32 cellular contexts compared by ENCODE assay signal in the genomic region with DNA sequence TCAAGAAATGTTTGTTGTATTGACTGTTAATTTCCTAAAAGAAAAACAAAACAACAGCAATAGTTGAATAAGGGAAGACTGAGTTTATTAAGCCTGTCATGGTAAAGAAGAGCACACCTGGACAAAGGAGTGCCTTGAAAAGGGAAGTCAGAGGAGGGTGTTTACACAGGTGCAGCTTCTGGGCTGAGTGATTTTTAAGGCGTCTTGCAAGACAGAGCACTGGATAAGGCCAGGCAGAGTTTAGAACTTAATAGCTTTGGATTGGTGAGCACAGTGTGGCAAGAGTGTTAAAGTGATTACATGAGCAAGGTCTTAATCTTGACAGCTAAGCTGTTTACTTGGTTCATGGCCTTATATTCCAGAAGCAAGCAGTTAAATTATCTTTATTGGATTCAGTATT.
"Had no signal": no experiment of that assay in that cellular context is flagged by ENCODE, and none has a peak within 500 bp of the region (broad histone marks: within the 10 kb centered on the region; RNA-seq: fewer than 3 reads in every experiment).

No MANE protein-coding gene starts in this region.

- H3K36me3 ChIP-seq: lower lobe of right lung, neutrophil, pancreas, prostate gland, sigmoid colon, thoracic aorta, uterus had no signal

- ATAC-seq: activated CD4-positive, CD25-positive, alpha-beta regulatory T cell treated with anti-CD3 and anti-CD28 coated beads, Interleukin-2, amount 50 U/mL, for 24 hours; esophagus mucosa; left lobe of liver; lower lobe of right lung; mucosa of descending colon; natural killer cell treated with Interleukin-12 subunit alpha and Interleukin-12 subunit beta and Interleukin-15 and Interleukin-18, amount 100 ng/mL, for 72 hours; pancreas; stimulated activated effector memory CD8-positive, alpha-beta T cell treated with anti-CD3 and anti-CD28 coated beads, Interleukin-12 subunit alpha, Interleukin-12 subunit beta, amount 100 ng/mL, for 72 hours had no signal

- H3K4me1 ChIP-seq: lower lobe of right lung, pancreas, prostate gland, sigmoid colon, uterus had no signal

- H3K27me3 ChIP-seq: neutrophil, pancreas, sigmoid colon, uterus had no signal

- H3K9me3 Mint-ChIP-seq: activated CD4-positive, alpha-beta memory T cell treated with anti-CD3 and anti-CD28 coated beads for 36 hours; activated CD4-positive, alpha-beta T cell treated with anti-CD3 and anti-CD28 coated beads, Interleukin-2, amount 10 ng/mL, durations not matched to agents 24 days and 14 days; type B pancreatic cell had no signal

- DNase-seq: activated CD4-positive, alpha-beta memory T cell treated with anti-CD3 and anti-CD28 coated beads for 36 hours; activated CD4-positive, alpha-beta T cell treated with anti-CD3 and anti-CD28 coated beads, Interleukin-2, amount 10 ng/mL, durations not matched to agents 24 days and 14 days; activated CD8-positive, alpha-beta memory T cell treated with anti-CD3 and anti-CD28 coated beads, Interleukin-2, amount 50 U/mL, for 4 hours; activated effector memory CD4-positive, alpha-beta T cell treated with anti-CD3 and anti-CD28 coated beads, Interleukin-2, amount 50 U/mL, for 16 hours; activated naive CD4-positive, alpha-beta T cell treated with anti-CD3 and anti-CD28 coated beads, Interleukin-2, amount 10 ng/mL, durations not matched to agents 7 days and 5 days; activated naive CD8-positive, alpha-beta T cell treated with anti-CD3 and anti-CD28 coated beads, Interleukin-2, amount 10 ng/mL, durations not matched to agents 7 days and 5 days; activated T-cell treated with anti-CD3 and anti-CD28 coated beads, Interleukin-2, amount 50 U/mL, for 1 hour; caudate nucleus; cortex of kidney; foreskin fibroblast; head of caudate nucleus; hippocampal formation; lower lobe of right lung; mesendoderm; mucosa of descending colon; pancreas; sigmoid colon; small intestine; stimulated activated CD4-positive, alpha-beta T cell treated with anti-CD3 and anti-CD28 coated beads, Interleukin-4, amount 100 ng/mL, for 24 hours; uterus had no signal

- H3K36me3 Mint-ChIP-seq: activated CD4-positive, alpha-beta memory T cell treated with anti-CD3 and anti-CD28 coated beads for 36 hours; activated naive CD4-positive, alpha-beta T cell treated with anti-CD3 and anti-CD28 coated beads, Interleukin-2, amount 10 ng/mL, durations not matched to agents 7 days and 5 days; activated naive CD8-positive, alpha-beta T cell treated with anti-CD3 and anti-CD28 coated beads, Interleukin-2, amount 10 ng/mL, durations not matched to agents 7 days and 5 days; natural killer cell treated with Interleukin-12 subunit alpha and Interleukin-12 subunit beta and Interleukin-15 and Interleukin-18, amount 100 ng/mL, for 72 hours; stimulated activated effector memory CD8-positive, alpha-beta T cell treated with anti-CD3 and anti-CD28 coated beads, Interleukin-12 subunit alpha, Interleukin-12 subunit beta, amount 100 ng/mL, for 72 hours; type B pancreatic cell had no signal

- H3K4me3 Mint-ChIP-seq: activated CD4-positive, alpha-beta memory T cell treated with anti-CD3 and anti-CD28 coated beads for 36 hours; activated CD4-positive, alpha-beta T cell treated with anti-CD3 and anti-CD28 coated beads, Interleukin-2, amount 10 ng/mL, durations not matched to agents 24 days and 14 days; activated naive CD4-positive, alpha-beta T cell treated with anti-CD3 and anti-CD28 coated beads, Interleukin-2, amount 10 ng/mL, durations not matched to agents 7 days and 5 days; activated naive CD8-positive, alpha-beta T cell treated with anti-CD3 and anti-CD28 coated beads, Interleukin-2, amount 10 ng/mL, durations not matched to agents 7 days and 5 days; activated T-helper 1 cell treated with anti-CD3 and anti-CD28 coated beads, Interleukin-12 subunit alpha, Interleukin-12 subunit beta, Interleukin-2, Interleukin-4 antibody, amounts not matched to agents 30 ng/mL and 10 ng/mL and 1 ng/mL, durations not matched to agents 14 hours and 24 hours and 36 hours; natural killer cell treated with Interleukin-12 subunit alpha and Interleukin-12 subunit beta and Interleukin-15 and Interleukin-18, amount 100 ng/mL, for 72 hours; stimulated activated effector memory CD8-positive, alpha-beta T cell treated with anti-CD3 and anti-CD28 coated beads, Interleukin-12 subunit alpha, Interleukin-12 subunit beta, amount 100 ng/mL, for 72 hours; stimulated activated naive CD8-positive, alpha-beta T cell treated with anti-CD3 and anti-CD28 coated beads, Interleukin-15, Interleukin-2, amounts not matched to agents 100 ng/mL and 50 ng/mL, for 24 hours; T-helper 2 cell treated with Interferon-gamma antibody and Interleukin-4, amounts not matched to agents 5 μg/mL and 100 μg/mL, for 36 hours; type B pancreatic cell had no signal

- H3K27ac Mint-ChIP-seq: activated CD4-positive, alpha-beta memory T cell treated with anti-CD3 and anti-CD28 coated beads for 36 hours; activated CD4-positive, alpha-beta T cell treated with anti-CD3 and anti-CD28 coated beads, Interleukin-2, amount 10 ng/mL, durations not matched to agents 24 days and 14 days; activated naive CD4-positive, alpha-beta T cell treated with anti-CD3 and anti-CD28 coated beads, Interleukin-2, amount 10 ng/mL, durations not matched to agents 7 days and 5 days; activated naive CD8-positive, alpha-beta T cell treated with anti-CD3 and anti-CD28 coated beads, Interleukin-2, amount 10 ng/mL, durations not matched to agents 7 days and 5 days; activated T-helper 1 cell treated with anti-CD3 and anti-CD28 coated beads, Interleukin-12 subunit alpha, Interleukin-12 subunit beta, Interleukin-2, Interleukin-4 antibody, amounts not matched to agents 30 ng/mL and 10 ng/mL and 1 ng/mL, durations not matched to agents 14 hours and 24 hours and 36 hours; natural killer cell treated with Interleukin-12 subunit alpha and Interleukin-12 subunit beta and Interleukin-15 and Interleukin-18, amount 100 ng/mL, for 72 hours; stimulated activated effector memory CD8-positive, alpha-beta T cell treated with anti-CD3 and anti-CD28 coated beads, Interleukin-12 subunit alpha, Interleukin-12 subunit beta, amount 100 ng/mL, for 72 hours; stimulated activated naive CD8-positive, alpha-beta T cell treated with anti-CD3 and anti-CD28 coated beads, Interleukin-15, Interleukin-2, amounts not matched to agents 100 ng/mL and 50 ng/mL, for 24 hours; T-helper 2 cell treated with Interferon-gamma antibody and Interleukin-4, amounts not matched to agents 5 μg/mL and 100 μg/mL, for 36 hours; type B pancreatic cell had no signal

- H3K4me3 ChIP-seq: lower lobe of right lung, mucosa of descending colon, pancreas, prostate gland, sigmoid colon, thoracic aorta, uterus had no signal

- H3K27ac ChIP-seq: lower lobe of right lung, neutrophil, pancreas, prostate gland, sigmoid colon, thoracic aorta, uterus had no signal

- H3K9me3 ChIP-seq: lower lobe of right lung, neutrophil, pancreas, prostate gland, sigmoid colon, thoracic aorta, uterus had no signal

- H3K4me1 Mint-ChIP-seq: activated CD4-positive, alpha-beta T cell treated with anti-CD3 and anti-CD28 coated beads, Interleukin-2, amount 10 ng/mL, durations not matched to agents 24 days and 14 days; activated naive CD4-positive, alpha-beta T cell treated with anti-CD3 and anti-CD28 coated beads, Interleukin-2, amount 10 ng/mL, durations not matched to agents 7 days and 5 days; activated naive CD8-positive, alpha-beta T cell treated with anti-CD3 and anti-CD28 coated beads, Interleukin-2, amount 10 ng/mL, durations not matched to agents 7 days and 5 days; stimulated activated effector memory CD8-positive, alpha-beta T cell treated with anti-CD3 and anti-CD28 coated beads, Interleukin-12 subunit alpha, Interleukin-12 subunit beta, amount 100 ng/mL, for 72 hours had no signal

- H3K27me3 Mint-ChIP-seq: activated CD4-positive, alpha-beta memory T cell treated with anti-CD3 and anti-CD28 coated beads for 36 hours; activated CD4-positive, alpha-beta T cell treated with anti-CD3 and anti-CD28 coated beads, Interleukin-2, amount 10 ng/mL, durations not matched to agents 24 days and 14 days; activated naive CD4-positive, alpha-beta T cell treated with anti-CD3 and anti-CD28 coated beads, Interleukin-2, amount 10 ng/mL, durations not matched to agents 7 days and 5 days; activated naive CD8-positive, alpha-beta T cell treated with anti-CD3 and anti-CD28 coated beads, Interleukin-2, amount 10 ng/mL, durations not matched to agents 7 days and 5 days; natural killer cell treated with Interleukin-12 subunit alpha and Interleukin-12 subunit beta and Interleukin-15 and Interleukin-18, amount 100 ng/mL, for 72 hours; stimulated activated naive CD8-positive, alpha-beta T cell treated with anti-CD3 and anti-CD28 coated beads, Interleukin-15, Interleukin-2, amounts not matched to agents 100 ng/mL and 50 ng/mL, for 24 hours; type B pancreatic cell had no signal
